In genomic region chr10:44725404-44725803, GRCh38 we compare ENCODE assay signal across 11 cellular contexts.
A peak's percentile ranks its signal among the peaks of the same experiment; 100 is the strongest.
DNase-seq lines count a peak whose midpoint lies in the region; ATAC-seq lines count a peak whose summit lies in the region.
"Had no signal": no experiment of that assay in that cellular context is flagged by ENCODE, and none has a peak within 500 bp of the region (broad histone marks: within the 10 kb centered on the region; RNA-seq: fewer than 3 reads in every experiment).

No MANE protein-coding gene starts in this region.

- H3K4me3 ChIP-seq in H7 (ENCODE audit: insufficient read depth, low read depth, low read length) = no peak overlapping the region
- H3K4me3 ChIP-seq: psoas muscle, suprapubic skin had no signal

- H3K9me3 Mint-ChIP-seq in stimulated activated memory B cell treated with anti-CD40 and anti-IgM and Interleukin-4, amounts not matched to agents 10 μg/mL and 1 μg/mL and 100 μg/mL, for 72 hours = peaks cover 20% of the 10 kb centered on the region
- H3K9me3 Mint-ChIP-seq in activated CD4-positive, alpha-beta memory T cell treated with anti-CD3 and anti-CD28 coated beads, Interleukin-2, amount 10 ng/mL, durations not matched to agents 7 days and 5 days = peaks cover 2% of the 10 kb centered on the region
- H3K9me3 Mint-ChIP-seq in immature natural killer cell = peaks cover 2 to 6% (median 3%) of the 10 kb centered on the region in 6 donors

- POLR2A ChIA-PET in activated CD4-positive, alpha-beta memory T cell treated with anti-CD3 and anti-CD28 coated beads, Interleukin-2, amount 10 ng/mL, durations not matched to agents 7 days and 5 days (lab: Charles Lee) = no interaction called here

- peaks cover 2% of the 10 kb centered on the region for H3K36me3 Mint-ChIP-seq in stimulated activated memory B cell treated with anti-CD40 and anti-IgM and Interleukin-4, amounts not matched to agents 10 μg/mL and 1 μg/mL and 100 μg/mL, for 72 hours
- no peaks in the 10 kb centered on the region for H3K36me3 Mint-ChIP-seq in activated CD4-positive, alpha-beta memory T cell treated with anti-CD3 and anti-CD28 coated beads, Interleukin-2, amount 10 ng/mL, durations not matched to agents 7 days and 5 days (ENCODE audit: low read depth)
- peaks cover 0 to 2% (median 0%) of the 10 kb centered on the region in 3 donors for H3K36me3 Mint-ChIP-seq in immature natural killer cell

- ATAC-seq in GM19452 (IDR thresholded peaks at IDR 0.05; ENCODE audit: unreplicated experiment) (peak; percentile 74), HG03095 (IDR thresholded peaks at IDR 0.05; ENCODE audit: unreplicated experiment) (peak; percentile 70), left lobe of liver (no peak)
- ATAC-seq in stimulated activated memory B cell treated with anti-CD40 and anti-IgM and Interleukin-4, amounts not matched to agents 10 μg/mL and 1 μg/mL and 100 μg/mL, for 72 hours = peak; percentile 72
- ATAC-seq: psoas muscle had no signal

- H3K27me3 ChIP-seq in H7 (ENCODE audit: control insufficient read depth, insufficient read depth, low read length) = no peaks in the 10 kb centered on the region
- H3K27me3 ChIP-seq: suprapubic skin had no signal

- H3K4me1 Mint-ChIP-seq in stimulated activated memory B cell treated with anti-CD40 and anti-IgM and Interleukin-4, amounts not matched to agents 10 μg/mL and 1 μg/mL and 100 μg/mL, for 72 hours = peaks cover 21% of the 10 kb centered on the region
- H3K4me1 Mint-ChIP-seq in activated CD4-positive, alpha-beta memory T cell treated with anti-CD3 and anti-CD28 coated beads, Interleukin-2, amount 10 ng/mL, durations not matched to agents 7 days and 5 days = peaks cover 2% of the 10 kb centered on the region
- H3K4me1 Mint-ChIP-seq in immature natural killer cell = peaks cover 6 to 15% of the 10 kb centered on the region in 2 donors

- H3K27me3 Mint-ChIP-seq in stimulated activated memory B cell treated with anti-CD40 and anti-IgM and Interleukin-4, amounts not matched to agents 10 μg/mL and 1 μg/mL and 100 μg/mL, for 72 hours = no peaks in the 10 kb centered on the region
- no peaks in the 10 kb centered on the region for H3K27me3 Mint-ChIP-seq in activated CD4-positive, alpha-beta memory T cell treated with anti-CD3 and anti-CD28 coated beads, Interleukin-2, amount 10 ng/mL, durations not matched to agents 7 days and 5 days
- H3K27me3 Mint-ChIP-seq in immature natural killer cell (ENCODE audit: low read depth in 3 of 3) = peaks cover 0 to 3% (median 2%) of the 10 kb centered on the region in 3 donors

- H3K27ac Mint-ChIP-seq in stimulated activated memory B cell treated with anti-CD40 and anti-IgM and Interleukin-4, amounts not matched to agents 10 μg/mL and 1 μg/mL and 100 μg/mL, for 72 hours = no peak overlapping the region
- H3K27ac Mint-ChIP-seq in activated CD4-positive, alpha-beta memory T cell treated with anti-CD3 and anti-CD28 coated beads, Interleukin-2, amount 10 ng/mL, durations not matched to agents 7 days and 5 days = no peak overlapping the region
- no peak overlapping the region for H3K27ac Mint-ChIP-seq in immature natural killer cell

- DNase-seq in SIG-M5 (lab: John Stamatoyannopoulos, UW) (peak; percentile 49), immature natural killer cell (no peak), H7 (no peak), left lobe of liver (ENCODE audit: low spot score) (no peak)
- no peak for DNase-seq in activated CD4-positive, alpha-beta memory T cell treated with anti-CD3 and anti-CD28 coated beads, Interleukin-2, amount 10 ng/mL, durations not matched to agents 7 days and 5 days
- DNase-seq: NCI-H2227 treated with DMSO at 0.1 percent for 48 hours, psoas muscle had no signal

- no peaks in the 10 kb centered on the region for H3K36me3 ChIP-seq in H7 (replicated peaks; ENCODE audit: control insufficient read depth, insufficient read depth, low read length)
- H3K36me3 ChIP-seq: suprapubic skin had no signal

- CTCF ChIA-PET in activated CD4-positive, alpha-beta memory T cell treated with anti-CD3 and anti-CD28 coated beads, Interleukin-2, amount 10 ng/mL, durations not matched to agents 7 days and 5 days (lab: Charles Lee) = no interaction called here

- H3K4me3 Mint-ChIP-seq in stimulated activated memory B cell treated with anti-CD40 and anti-IgM and Interleukin-4, amounts not matched to agents 10 μg/mL and 1 μg/mL and 100 μg/mL, for 72 hours = no peak overlapping the region
- H3K4me3 Mint-ChIP-seq in activated CD4-positive, alpha-beta memory T cell treated with anti-CD3 and anti-CD28 coated beads, Interleukin-2, amount 10 ng/mL, durations not matched to agents 7 days and 5 days = no peak overlapping the region
- no peak overlapping the region for H3K4me3 Mint-ChIP-seq in immature natural killer cell
